14 cellular contexts compared by ENCODE assay signal in the genomic region with DNA sequence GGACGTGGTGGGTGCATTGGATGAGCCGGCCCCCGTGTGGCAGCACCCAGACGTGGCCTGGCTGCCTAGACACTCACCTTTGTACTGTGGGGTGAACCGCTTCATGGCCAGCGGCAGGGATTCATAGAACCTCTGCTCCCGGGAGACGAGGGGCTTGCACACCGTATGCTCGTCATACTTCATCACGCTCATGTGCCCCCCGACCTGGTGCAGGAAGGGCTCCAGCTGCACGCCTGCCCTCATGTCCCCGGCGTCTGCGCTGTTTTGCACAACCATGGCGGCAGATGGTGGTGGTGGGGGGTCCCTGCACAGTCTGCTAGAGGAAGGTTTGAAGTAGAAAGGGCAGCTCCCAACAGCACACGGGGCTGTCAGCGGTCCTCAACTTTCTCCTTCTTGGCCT. TPM values are rescaled to one million over a fixed set of nuclear protein-coding genes. Genes with fewer than 3 reads are reported as not detected.
A peak's percentile ranks its signal among the peaks of the same experiment; 100 is the strongest.
DNase-seq lines count a peak whose midpoint lies in the region; ATAC-seq and TF ChIP-seq lines count a peak whose summit lies in the region.
"Had no signal": no experiment of that assay in that cellular context is flagged by ENCODE, and none has a peak within 500 bp of the region (broad histone marks: within the 10 kb centered on the region; RNA-seq: fewer than 3 reads in every experiment).

No MANE protein-coding gene starts in this region.

- H3K27me3 ChIP-seq in BLaER1 (no peaks in the 10 kb centered on the region), WERI-Rb-1 (ENCODE audit: insufficient read depth, low read depth, severe bottlenecking) (no peaks in the 10 kb centered on the region), gastrocnemius medialis (no peaks in the 10 kb centered on the region)
- no peaks in the 10 kb centered on the region for H3K27me3 ChIP-seq in BLaER1 treated with 17β-estradiol and CSF1 and Interleukin-3, amounts not matched to agents 10 nM and 100 nM
- H3K27me3 ChIP-seq: BE2C had no signal

- no peak overlapping the region for H3K9ac ChIP-seq in BLaER1
- H3K9ac ChIP-seq in BLaER1 treated with 17β-estradiol and CSF1 and Interleukin-3, amounts not matched to agents 10 nM and 100 nM, result no peak overlapping the region

- TF ChIP-seq CTCF in WERI-Rb-1 (IDR thresholded peaks at IDR 0.05; ENCODE audit: low read depth, low read length) (peak; percentile 34), gastrocnemius medialis (IDR thresholded peaks at IDR 0.05 in 4 of 5, conservative IDR thresholded peaks at IDR 0.05 in 1 of 5) (no peak)

- DNase-seq in WERI-Rb-1 (no peak), gastrocnemius medialis (no peak), NCI-H1930 (lab: John Stamatoyannopoulos, UW) (no peak)
- no peak for DNase-seq in activated CD4-positive, alpha-beta T cell treated with anti-CD3 and anti-CD28 coated beads, Interleukin-2, amount 50 U/mL, for 48 hours
- DNase-seq: BE2C; Caco-2; CD8-positive, alpha-beta memory T cell; GF-D8; GOT3; H9; IMR-90 had no signal

- H3K4me1 ChIP-seq in BLaER1 (peaks cover 22% of the 10 kb centered on the region), gastrocnemius medialis (peaks cover 83 to 89% of the 10 kb centered on the region in 2 donors)
- H3K4me1 ChIP-seq in BLaER1 treated with 17β-estradiol and CSF1 and Interleukin-3, amounts not matched to agents 10 nM and 100 nM, result peaks cover 0 to 24% (median 16%) of the 10 kb centered on the region in 10 experiments; a peak in 11 of 20 replicates
- H3K4me1 ChIP-seq: A549, BE2C had no signal

- intact Hi-C loops in gastrocnemius medialis (cut with DNase I; ENCODE audit: low total_unique reads), result no loop called here

- no peaks in the 10 kb centered on the region for H4K20me1 ChIP-seq in BLaER1
- peaks cover 0 to 8% (median 0%) of the 10 kb centered on the region in 11 experiments; a peak in 1 of 22 replicates for H4K20me1 ChIP-seq in BLaER1 treated with 17β-estradiol and CSF1 and Interleukin-3, amounts not matched to agents 10 nM and 100 nM

- peak overlapping the region; percentile 24 for H3K4me2 ChIP-seq in BLaER1
- peak overlapping the region in 7 of 11 experiments; percentile 1 to 40 (median 18); a peak in 7 of 22 replicates for H3K4me2 ChIP-seq in BLaER1 treated with 17β-estradiol and CSF1 and Interleukin-3, amounts not matched to agents 10 nM and 100 nM
- H3K4me2 ChIP-seq: A549 had no signal

- in situ Hi-C loops in gastrocnemius medialis (cut with MboI; ENCODE audit: low sequenced_read_pairs in 4 of 4), result loop anchor here in 1 of 4 donors (25.0 kb wide), 1 partner anchor 552 kb away; no protein-coding TSS in a partner anchor

- H3K4me3 ChIP-seq in BLaER1 (no peak overlapping the region), WERI-Rb-1 (ENCODE audit: low read depth, low read length) (no peak overlapping the region), gastrocnemius medialis (peak overlapping the region in 3 of 4 donors; percentile 2 to 32 (median 22))
- H3K4me3 ChIP-seq in BLaER1 treated with 17β-estradiol and CSF1 and Interleukin-3, amounts not matched to agents 10 nM and 100 nM, result no peak overlapping the region
- H3K4me3 ChIP-seq: A549 had no signal

- no peak for ATAC-seq in gastrocnemius medialis
- ATAC-seq: A549 had no signal

- no peaks in the 10 kb centered on the region for H3K9me3 ChIP-seq in BLaER1
- H3K9me3 ChIP-seq in BLaER1 treated with 17β-estradiol and CSF1 and Interleukin-3, amounts not matched to agents 10 nM and 100 nM (replicated peaks in 1 of 11), result no peaks in the 10 kb centered on the region
- no peaks in the 10 kb centered on the region for H3K9me3 ChIP-seq in WERI-Rb-1 (ENCODE audit: severe bottlenecking)
- no peaks in the 10 kb centered on the region for H3K9me3 ChIP-seq in gastrocnemius medialis
- H3K9me3 ChIP-seq: A549, BE2C, Caco-2 had no signal

- no peak overlapping the region for H3K27ac ChIP-seq in BLaER1
- no peak overlapping the region for H3K27ac ChIP-seq in BLaER1 treated with 17β-estradiol and CSF1 and Interleukin-3, amounts not matched to agents 10 nM and 100 nM
- no peak overlapping the region for H3K27ac ChIP-seq in WERI-Rb-1
- H3K27ac ChIP-seq in gastrocnemius medialis, result peak overlapping the region; percentile 98 to 100 (median 100)
- H3K27ac ChIP-seq: A549 had no signal

- H3K36me3 ChIP-seq in BLaER1 (no peaks in the 10 kb centered on the region), WERI-Rb-1 (no peaks in the 10 kb centered on the region), gastrocnemius medialis (peaks cover 4 to 49% of the 10 kb centered on the region in 2 donors)
- H3K36me3 ChIP-seq in BLaER1 treated with 17β-estradiol and CSF1 and Interleukin-3, amounts not matched to agents 10 nM and 100 nM, result no peaks in the 10 kb centered on the region
- H3K36me3 ChIP-seq: BE2C had no signal

- no peak for TF ChIP-seq POLR2A in gastrocnemius medialis (IDR thresholded peaks at IDR 0.05)

RNA-seq across cellular contexts. Expression of gene IP6K3, which starts 11.5 kb away (rescaled TPM):
- 100 to 1,000 TPM; 287 to 570 (median 348) TPM for total RNA-seq in gastrocnemius medialis
- total RNA-seq: CD8-positive, alpha-beta memory T cell had no signal

RNA-seq across cellular contexts. Expression of gene UQCC2, which starts 23.7 kb away (rescaled TPM):
- total RNA-seq in gastrocnemius medialis, result 100 to 1,000 TPM in 1 of 4 donors, 10 to 100 TPM in 3; 50.7 to 101 (median 63.5) TPM

RNA-seq across cellular contexts. Expression of gene LEMD2, which starts 53.7 kb away (rescaled TPM):
- total RNA-seq in gastrocnemius medialis, result 10 to 100 TPM; 34.1 to 39.1 (median 38.1) TPM

Comparison
In these comparisons a context has a peak if more than half of its experiments do, and no peak if none do; other contexts are left out.
1. H3K27ac ChIP-seq: peak in gastrocnemius medialis (4 of 4); none in BLaER1 (single experiment), BLaER1 treated with 17β-estradiol and CSF1 and Interleukin-3, amounts not matched to agents 10 nM and 100 nM (0 of 11) and WERI-Rb-1 (single experiment).
2. H3K4me3 ChIP-seq: peak in gastrocnemius medialis (3 of 4); none in BLaER1 (single experiment), BLaER1 treated with 17β-estradiol and CSF1 and Interleukin-3, amounts not matched to agents 10 nM and 100 nM (0 of 10) and WERI-Rb-1 (single experiment).